ENCODE assay signal across 32 cellular contexts in the genomic region with DNA sequence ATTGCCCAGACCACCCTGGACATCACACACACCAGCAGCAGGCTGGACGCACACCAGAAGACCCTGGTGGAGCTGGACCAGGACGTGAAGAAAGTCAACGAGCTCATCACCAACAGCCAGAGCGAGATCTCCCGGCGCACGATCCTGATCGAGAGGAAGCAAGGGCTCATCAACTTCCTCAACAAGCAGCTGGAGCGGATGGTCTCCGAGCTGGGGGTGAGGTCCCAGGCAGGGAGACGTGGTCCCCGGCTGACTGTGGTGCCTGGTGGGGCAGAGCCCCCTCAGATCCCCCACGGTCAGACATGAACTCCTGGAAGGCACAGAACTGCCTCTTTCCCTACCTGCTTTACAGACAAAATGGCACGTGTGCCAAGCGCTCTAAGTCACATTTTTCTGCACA. TPM values are rescaled to one million over a fixed set of nuclear protein-coding genes. Genes with fewer than 3 reads are reported as not detected.
"Had no signal": no experiment of that assay in that cellular context is flagged by ENCODE, and none has a peak within 500 bp of the region (broad histone marks: within the 10 kb centered on the region; RNA-seq: fewer than 3 reads in every experiment).

No MANE protein-coding gene starts in this region.

- H3K9me3 Mint-ChIP-seq: activated B cell treated with CpG ODN at 0.5 μM for 24 hours; activated CD4-positive, alpha-beta memory T cell treated with anti-CD3 and anti-CD28 coated beads, Interleukin-2, amount 10 ng/mL, durations not matched to agents 7 days and 5 days; activated CD4-positive, alpha-beta T cell treated with anti-CD3 and anti-CD28 coated beads, Interleukin-2, amount 10 ng/mL, durations not matched to agents 7 days and 5 days; activated naive CD4-positive, alpha-beta T cell treated with anti-CD3 and anti-CD28 coated beads, Interleukin-2, amount 10 ng/mL, durations not matched to agents 7 days and 5 days; activated naive CD4-positive, alpha-beta T cell treated with anti-CD3 and anti-CD28 coated beads, Interleukin-2, amount 50 U/mL, for 24 hours; activated naive CD8-positive, alpha-beta T cell treated with anti-CD3 and anti-CD28 coated beads, Interleukin-2, amount 10 ng/mL, durations not matched to agents 7 days and 5 days; activated naive CD8-positive, alpha-beta T cell treated with anti-CD3 and anti-CD28 coated beads, Interleukin-2, amount 50 U/mL, for 24 hours; activated T-cell treated with anti-CD3 and anti-CD28 coated beads, Interleukin-2, amount 50 U/mL, for 4 hours; activated T-helper 2 cell treated with anti-CD3 and anti-CD28 coated beads, Interferon-gamma antibody, Interleukin-2, Interleukin-4, amounts not matched to agents 10 μg/mL and 5 μg/mL and 100 μg/mL, durations not matched to agents 14 hours and 24 hours and 36 hours; brain; T-helper 1 cell treated with Interleukin-12 subunit alpha and Interleukin-12 subunit beta and Interleukin-4 antibody, amounts not matched to agents 30 μg/mL and 1 μg/mL, for 36 hours; T-helper 2 cell treated with Interferon-gamma antibody and Interleukin-4, amounts not matched to agents 5 μg/mL and 100 μg/mL, for 36 hours had no signal

- H3K27me3 Mint-ChIP-seq: activated CD4-positive, alpha-beta T cell treated with anti-CD3 and anti-CD28 coated beads, Interleukin-2, amount 10 ng/mL, durations not matched to agents 7 days and 5 days; activated naive CD4-positive, alpha-beta T cell treated with anti-CD3 and anti-CD28 coated beads, Interleukin-2, amount 50 U/mL, for 24 hours; activated naive CD8-positive, alpha-beta T cell; activated naive CD8-positive, alpha-beta T cell treated with anti-CD3 and anti-CD28 coated beads, Interleukin-2, amount 10 ng/mL, durations not matched to agents 7 days and 5 days; activated naive CD8-positive, alpha-beta T cell treated with anti-CD3 and anti-CD28 coated beads, Interleukin-2, amount 50 U/mL, for 24 hours; brain had no signal

- H3K9me3 ChIP-seq: ascending aorta had no signal

- H3K4me3 Mint-ChIP-seq: activated B cell treated with CpG ODN at 0.5 μM for 24 hours; activated CD4-positive, alpha-beta memory T cell treated with anti-CD3 and anti-CD28 coated beads, Interleukin-2, amount 10 ng/mL, durations not matched to agents 7 days and 5 days; activated CD4-positive, alpha-beta T cell treated with anti-CD3 and anti-CD28 coated beads, Interleukin-2, amount 10 ng/mL, durations not matched to agents 7 days and 5 days; activated CD8-positive, alpha-beta memory T cell treated with anti-CD3 and anti-CD28 coated beads, Interleukin-2, amount 10 ng/mL, durations not matched to agents 7 days and 5 days; activated CD8-positive, alpha-beta T cell treated with anti-CD3 and anti-CD28 coated beads, Interleukin-2, amount 10 ng/mL, durations not matched to agents 7 days and 5 days; activated naive CD4-positive, alpha-beta T cell treated with anti-CD3 and anti-CD28 coated beads, Interleukin-2, amount 10 ng/mL, durations not matched to agents 7 days and 5 days; activated naive CD4-positive, alpha-beta T cell treated with anti-CD3 and anti-CD28 coated beads, Interleukin-2, amount 50 U/mL, for 24 hours; activated naive CD8-positive, alpha-beta T cell; activated naive CD8-positive, alpha-beta T cell treated with anti-CD3 and anti-CD28 coated beads, Interleukin-2, amount 10 ng/mL, durations not matched to agents 7 days and 5 days; activated naive CD8-positive, alpha-beta T cell treated with anti-CD3 and anti-CD28 coated beads, Interleukin-2, amount 50 U/mL, for 24 hours; activated T-cell treated with anti-CD3 and anti-CD28 coated beads, Interleukin-2, amount 50 U/mL, for 4 hours; brain; T-helper 1 cell treated with Interleukin-12 subunit alpha and Interleukin-12 subunit beta and Interleukin-4 antibody, amounts not matched to agents 30 μg/mL and 1 μg/mL, for 36 hours; T-helper 2 cell treated with Interferon-gamma antibody and Interleukin-4, amounts not matched to agents 5 μg/mL and 100 μg/mL, for 36 hours had no signal

- H3K27ac Mint-ChIP-seq: activated B cell treated with CpG ODN at 0.5 μM for 24 hours; activated CD4-positive, alpha-beta memory T cell treated with anti-CD3 and anti-CD28 coated beads, Interleukin-2, amount 10 ng/mL, durations not matched to agents 7 days and 5 days; activated CD4-positive, alpha-beta T cell treated with anti-CD3 and anti-CD28 coated beads, Interleukin-2, amount 10 ng/mL, durations not matched to agents 7 days and 5 days; activated CD8-positive, alpha-beta memory T cell treated with anti-CD3 and anti-CD28 coated beads, Interleukin-2, amount 10 ng/mL, durations not matched to agents 7 days and 5 days; activated CD8-positive, alpha-beta T cell treated with anti-CD3 and anti-CD28 coated beads, Interleukin-2, amount 10 ng/mL, durations not matched to agents 7 days and 5 days; activated naive CD4-positive, alpha-beta T cell treated with anti-CD3 and anti-CD28 coated beads, Interleukin-2, amount 10 ng/mL, durations not matched to agents 7 days and 5 days; activated naive CD4-positive, alpha-beta T cell treated with anti-CD3 and anti-CD28 coated beads, Interleukin-2, amount 50 U/mL, for 24 hours; activated naive CD8-positive, alpha-beta T cell; activated naive CD8-positive, alpha-beta T cell treated with anti-CD3 and anti-CD28 coated beads, Interleukin-2, amount 10 ng/mL, durations not matched to agents 7 days and 5 days; activated naive CD8-positive, alpha-beta T cell treated with anti-CD3 and anti-CD28 coated beads, Interleukin-2, amount 50 U/mL, for 24 hours; activated T-helper 2 cell treated with anti-CD3 and anti-CD28 coated beads, Interferon-gamma antibody, Interleukin-2, Interleukin-4, amounts not matched to agents 10 μg/mL and 5 μg/mL and 100 μg/mL, durations not matched to agents 14 hours and 24 hours and 36 hours; brain; T-helper 1 cell treated with Interleukin-12 subunit alpha and Interleukin-12 subunit beta and Interleukin-4 antibody, amounts not matched to agents 30 μg/mL and 1 μg/mL, for 36 hours; T-helper 2 cell treated with Interferon-gamma antibody and Interleukin-4, amounts not matched to agents 5 μg/mL and 100 μg/mL, for 36 hours had no signal

- FAIRE-seq: TTC549 had no signal

- H3K27me3 ChIP-seq: ascending aorta had no signal

- H3K4me3 ChIP-seq: ascending aorta had no signal

- H3K27ac ChIP-seq: ascending aorta, VCaP had no signal

- DNase-seq: activated B cell treated with CpG ODN at 0.5 μM for 24 hours; activated CD4-positive, alpha-beta memory T cell treated with anti-CD3 and anti-CD28 coated beads, Interleukin-2, amount 10 ng/mL, durations not matched to agents 7 days and 5 days; activated CD4-positive, alpha-beta T cell treated with anti-CD3 and anti-CD28 coated beads for 4 hours; activated CD4-positive, alpha-beta T cell treated with anti-CD3 and anti-CD28 coated beads, Interleukin-2, amount 10 ng/mL, durations not matched to agents 7 days and 5 days; activated CD4-positive, alpha-beta T cell treated with anti-CD3 and anti-CD28 coated beads, Interleukin-2, amount 50 U/mL, for 48 hours; activated CD4-positive, CD25-positive, alpha-beta regulatory T cell treated with anti-CD3 and anti-CD28 coated beads, Interleukin-2, amount 50 U/mL, for 72 hours; activated CD8-positive, alpha-beta memory T cell treated with anti-CD3 and anti-CD28 coated beads for 24 hours; activated CD8-positive, alpha-beta memory T cell treated with anti-CD3 and anti-CD28 coated beads, Interleukin-2, amount 10 ng/mL, durations not matched to agents 7 days and 5 days; activated CD8-positive, alpha-beta memory T cell treated with anti-CD3 and anti-CD28 coated beads, Interleukin-2, amount 50 U/mL, for 48 hours; activated CD8-positive, alpha-beta T cell treated with anti-CD3 and anti-CD28 coated beads, Interleukin-2, amount 10 ng/mL, durations not matched to agents 7 days and 5 days; activated effector memory CD4-positive, alpha-beta T cell treated with Interleukin-2 at 50 U/mL for 16 hours; activated gamma-delta T cell; activated naive CD4-positive, alpha-beta T cell treated with anti-CD3 and anti-CD28 coated beads, Interleukin-2, amount 10 ng/mL, durations not matched to agents 7 days and 5 days; activated naive CD4-positive, alpha-beta T cell treated with Interleukin-2 at 50 U/mL for 16 hours; activated naive CD8-positive, alpha-beta T cell treated with anti-CD3 and anti-CD28 coated beads, Interleukin-2, amount 10 ng/mL, durations not matched to agents 7 days and 5 days; activated naive CD8-positive, alpha-beta T cell treated with anti-CD3 and anti-CD28 coated beads, Interleukin-2, amount 50 U/mL, for 24 hours; activated T-cell treated with anti-CD3 and anti-CD28 coated beads, Interleukin-2, amount 50 U/mL, for 4 hours; amygdala; anterior cingulate cortex; central memory CD4-positive, alpha-beta T cell; T-helper 1 cell; T-helper 2 cell; T-helper 9 cell had no signal

- H3K36me3 ChIP-seq: ascending aorta had no signal

- H3K36me3 Mint-ChIP-seq: activated CD8-positive, alpha-beta memory T cell treated with anti-CD3 and anti-CD28 coated beads, Interleukin-2, amount 10 ng/mL, durations not matched to agents 7 days and 5 days; activated naive CD4-positive, alpha-beta T cell treated with anti-CD3 and anti-CD28 coated beads, Interleukin-2, amount 10 ng/mL, durations not matched to agents 7 days and 5 days; activated naive CD4-positive, alpha-beta T cell treated with anti-CD3 and anti-CD28 coated beads, Interleukin-2, amount 50 U/mL, for 24 hours; activated naive CD8-positive, alpha-beta T cell; activated naive CD8-positive, alpha-beta T cell treated with anti-CD3 and anti-CD28 coated beads, Interleukin-2, amount 10 ng/mL, durations not matched to agents 7 days and 5 days had no signal

RNA-seq across cellular contexts. Expression of gene CCDC40, which starts 48.3 kb away (rescaled TPM):
- total RNA-seq: activated CD4-positive, alpha-beta memory T cell treated with anti-CD3 and anti-CD28 coated beads, Interleukin-2, amount 10 ng/mL, durations not matched to agents 7 days and 5 days; activated CD4-positive, alpha-beta T cell treated with anti-CD3 and anti-CD28 coated beads, Interleukin-2, amount 10 ng/mL, durations not matched to agents 7 days and 5 days; activated CD8-positive, alpha-beta T cell treated with anti-CD3 and anti-CD28 coated beads, Interleukin-2, amount 10 ng/mL, durations not matched to agents 7 days and 5 days; activated T-helper 2 cell treated with anti-CD3 and anti-CD28 coated beads, Interferon-gamma antibody, Interleukin-2, Interleukin-4, amounts not matched to agents 10 μg/mL and 5 μg/mL and 100 μg/mL, durations not matched to agents 14 hours and 24 hours and 36 hours had no signal
